Comparison of ENCODE assay signal across 23 cellular contexts in genomic region chr10:123102673-123103072, GRCh38. TPM values are rescaled to one million over a fixed set of nuclear protein-coding genes. Genes with fewer than 3 reads are reported as not detected.
DNase-seq lines count a peak whose midpoint lies in the region; ATAC-seq and TF ChIP-seq lines count a peak whose summit lies in the region.
"Had no signal": no experiment of that assay in that cellular context is flagged by ENCODE, and none has a peak within 500 bp of the region (broad histone marks: within the 10 kb centered on the region; RNA-seq: fewer than 3 reads in every experiment).

No MANE protein-coding gene starts in this region.

- TF ChIP-seq CTCF in HEK293 (tag by site-specific recombination; IDR thresholded peaks at IDR 0.05) (no peak), WTC11 (IDR thresholded peaks at IDR 0.05) (no peak), upper lobe of right lung (IDR thresholded peaks at IDR 0.05) (no peak)

- H3K27me3 ChIP-seq in upper lobe of right lung: peaks cover 3% of the 10 kb centered on the region
- H3K27me3 ChIP-seq: MG63 had no signal

- H3K27ac ChIP-seq in HEK293 (ENCODE audit: extremely low read depth, low read depth, low read length) (no peak overlapping the region), upper lobe of right lung (no peak overlapping the region)
- H3K27ac ChIP-seq: RWPE1, SK-N-MC had no signal

- ATAC-seq in WTC11: peak; percentile 14; the same call in 1 of the 2 replicates
- ATAC-seq in upper lobe of right lung: peak; percentile 19
- ATAC-seq: T-helper 17 cell had no signal

- CTCF ChIA-PET in HEK293 (lab: Yijun Ruan, JAX) (interaction anchor here (0.8 to 1.6 kb wide), 2 partner anchors 23 to 30 kb away, joined by 3 read pairs; no protein-coding TSS in a partner anchor), WTC11 (lab: Charles Lee) (interaction anchor here (1.0 to 1.9 kb wide), 4 partner anchors 15 to 59 kb away, joined by 3 to 10 read pairs (median 3); no protein-coding TSS in a partner anchor)

- intact Hi-C loops in upper lobe of right lung (cut with DNase I): no loop called here

- H3K4me3 ChIP-seq in HEK293 (ENCODE audit: low read depth, low read length) (no peak overlapping the region), upper lobe of right lung (no peak overlapping the region)
- H3K4me3 ChIP-seq: K562, MG63, SK-N-MC had no signal

- H3K9me3 ChIP-seq in HEK293 (ENCODE audit: control insufficient read depth, insufficient read depth, low read depth, low read length) (no peaks in the 10 kb centered on the region), upper lobe of right lung (no peaks in the 10 kb centered on the region)
- H3K9me3 ChIP-seq: MG63 had no signal

- no peak overlapping the region for H3K27ac Mint-ChIP-seq in WTC11
- H3K27ac Mint-ChIP-seq: CD4-positive, CD25-positive, alpha-beta regulatory T cell; HFFc6; T-helper 17 cell had no signal

- DNase-seq in NCI-H510A treated with DMSO at 0.1 percent for 48 hours (lab: John Stamatoyannopoulos, UW) (peak; percentile 23), NCI-H510A (lab: John Stamatoyannopoulos, UW) (no peak), WTC11 (ENCODE audit: low spot score) (no peak), upper lobe of right lung (no peak), mucosa of gallbladder (ENCODE audit: low spot score) (no peak), kidney tubule cell (ENCODE audit: low spot score) (no peak)
- DNase-seq: CD4-positive, CD25-positive, alpha-beta regulatory T cell; COR-L47; GOT3; HFFc6; MG63; NCI-H1694; NCI-H2081; NCI-H524 treated with DMSO at 0.1 percent for 48 hours; SHP77 treated with DMSO at 0.1 percent for 48 hours; SW 1271; T-helper 17 cell had no signal

- peaks cover 24% of the 10 kb centered on the region for H3K4me1 Mint-ChIP-seq in WTC11
- H3K4me1 Mint-ChIP-seq: CD4-positive, CD25-positive, alpha-beta regulatory T cell; T-helper 17 cell had no signal

- H3K4me3 Mint-ChIP-seq in WTC11: no peak overlapping the region
- H3K4me3 Mint-ChIP-seq: CD4-positive, CD25-positive, alpha-beta regulatory T cell; HFFc6; T-helper 17 cell had no signal

- H3K9me3 Mint-ChIP-seq in WTC11: no peaks in the 10 kb centered on the region

- peaks cover 2% of the 10 kb centered on the region; the same call in 1 of the 2 replicates for H3K27me3 Mint-ChIP-seq in WTC11 (ENCODE audit: low read depth)

- H3K4me1 ChIP-seq in HEK293 (ENCODE audit: control insufficient read depth, insufficient read depth, low read length): no peaks in the 10 kb centered on the region
- no peaks in the 10 kb centered on the region for H3K4me1 ChIP-seq in upper lobe of right lung

- H3K36me3 Mint-ChIP-seq in WTC11: no peaks in the 10 kb centered on the region
- H3K36me3 Mint-ChIP-seq: CD4-positive, CD25-positive, alpha-beta regulatory T cell had no signal

- POLR2A ChIA-PET in HEK293 (lab: Yijun Ruan, JAX) (no interaction called here), WTC11 (lab: Charles Lee) (no interaction called here)

- H3K36me3 ChIP-seq in HEK293 (ENCODE audit: control insufficient read depth in 2 of 2, insufficient read depth in 1 of 2, low read length in 2 of 2) (no peaks in the 10 kb centered on the region), upper lobe of right lung (no peaks in the 10 kb centered on the region)
- H3K36me3 ChIP-seq: MG63 had no signal

TF ChIP-seq in HEK293, 187 proteins besides CTCF, POLR2A, EP300 and RAD21:
- TF ChIP-seq ZNF549 (tag by site-specific recombination; IDR thresholded peaks at IDR 0.05) (no peak), ZNF423 (tag by site-specific recombination; IDR thresholded peaks at IDR 0.05) (no peak), ZIC2 (tag by site-specific recombination; IDR thresholded peaks at IDR 0.05) (peak; percentile 67)

TF ChIP-seq in WTC11, 78 proteins besides CTCF, POLR2A, EP300 and RAD21:
- TF ChIP-seq FOXK1 (CRISPR knock-in tag; IDR thresholded peaks at IDR 0.05): no peak
- TF ChIP-seq ZNF423 (CRISPR knock-in tag; IDR thresholded peaks at IDR 0.05): 0 out of 2 replicates have a peak, but pooled peaks have one; percentile 20
- TF ChIP-seq ESRRA (CRISPR knock-in tag; IDR thresholded peaks at IDR 0.05; ENCODE audit: borderline replicate concordance): 0 out of 2 replicates have a peak, but pooled peaks have one; percentile 14
- no peak for TF ChIP-seq PRDM15 (CRISPR knock-in tag; IDR thresholded peaks at IDR 0.05)
- no peak for TF ChIP-seq AR (CRISPR knock-in tag; IDR thresholded peaks at IDR 0.05)

RNA-seq across cellular contexts. Expression of gene HMX3, which starts 33.1 kb away (rescaled TPM):
- total RNA-seq in WTC11 (2021) (0.23 TPM in 1 of 3 replicates, not detected in the others), upper lobe of right lung (not detected), mucosa of gallbladder (1.6 TPM)
- total RNA-seq: CD4-positive, CD25-positive, alpha-beta regulatory T cell; G401; HFFc6; LHCN-M2 had no signal

RNA-seq across cellular contexts. Expression of gene HMX2, which starts 45.3 kb away (rescaled TPM):
- 0.59 to 1.7 TPM (median 1.4 TPM) in 3 replicates for total RNA-seq in WTC11 (2021)
- total RNA-seq in upper lobe of right lung: not detected
- total RNA-seq in mucosa of gallbladder: 0.69 TPM
- total RNA-seq: CD4-positive, CD25-positive, alpha-beta regulatory T cell; G401; HFFc6; LHCN-M2; T-helper 17 cell had no signal

RNA-seq across cellular contexts. Expression of gene BUB3, which starts 51.5 kb away (rescaled TPM):
- total RNA-seq in WTC11 (2021) (180 to 192 TPM (median 186 TPM) in 3 replicates), upper lobe of right lung (61.8 TPM), mucosa of gallbladder (64.3 TPM)
